ENCODE assay signal across 24 cellular contexts in genomic region chr4:74400395-74400794, GRCh38. TPM values are rescaled to one million over a fixed set of nuclear protein-coding genes. Genes with fewer than 3 reads are reported as not detected.
"Had no signal": no experiment of that assay in that cellular context is flagged by ENCODE, and none has a peak within 500 bp of the region (broad histone marks: within the 10 kb centered on the region; RNA-seq: fewer than 3 reads in every experiment).

No MANE protein-coding gene starts in this region.

- DNase-seq: activated CD4-positive, alpha-beta T cell treated with anti-CD3 and anti-CD28 coated beads, Interleukin-2, amount 50 U/mL, for 1 hour; activated CD4-positive, CD25-positive, alpha-beta regulatory T cell treated with anti-CD3 and anti-CD28 coated beads, Interleukin-2, amount 50 U/mL, for 72 hours; activated CD8-positive, alpha-beta memory T cell treated with anti-CD3 and anti-CD28 coated beads for 24 hours; activated CD8-positive, alpha-beta memory T cell treated with anti-CD3 and anti-CD28 coated beads, Interleukin-2, amount 50 U/mL, for 48 hours; activated effector memory CD4-positive, alpha-beta T cell treated with Interleukin-2 at 50 U/mL for 16 hours; activated naive CD4-positive, alpha-beta T cell treated with anti-CD3 and anti-CD28 coated beads, Interleukin-2, amount 50 U/mL, for 16 hours; activated T-cell treated with anti-CD3 and anti-CD28 coated beads, Interleukin-2, amount 50 U/mL, for 48 hours; adrenal gland; effector CD4-positive, alpha-beta T cell; gastrocnemius medialis; head of caudate nucleus; left lung; midbrain; nucleus accumbens; stimulated activated CD4-positive, alpha-beta T cell treated with anti-CD3 and anti-CD28 coated beads, Interleukin-2, amount 100 ng/mL, for 24 hours; stimulated activated naive CD4-positive, alpha-beta T cell treated with Interleukin-2 at 50 U/mL for 16 hours; tibial artery; uterus had no signal

- H3K9me3 Mint-ChIP-seq: nephron had no signal

- H3K27ac Mint-ChIP-seq: nephron, progenitor cell of endocrine pancreas had no signal

- H3K27ac ChIP-seq: adrenal gland, breast epithelium, gastrocnemius medialis, left lung, right atrium auricular region, tibial artery, uterus had no signal

- H3K36me3 ChIP-seq: adrenal gland, breast epithelium, gastrocnemius medialis, left lung, right atrium auricular region, tibial artery, uterus had no signal

- H3K27me3 Mint-ChIP-seq: progenitor cell of endocrine pancreas had no signal

- FAIRE-seq: astrocyte had no signal

- H3K4me1 ChIP-seq: adrenal gland, breast epithelium, gastrocnemius medialis, left lung, right atrium auricular region, tibial artery, uterus had no signal

- ATAC-seq: gastrocnemius medialis, left lung had no signal

- H3K27me3 ChIP-seq: adrenal gland, breast epithelium, gastrocnemius medialis, left lung, right atrium auricular region, tibial artery, uterus had no signal

- H3K4me3 ChIP-seq: adrenal gland, breast epithelium, gastrocnemius medialis, left lung, right atrium auricular region, tibial artery, uterus had no signal

- H3K4me3 Mint-ChIP-seq: nephron had no signal

- H3K9me3 ChIP-seq: adrenal gland, breast epithelium, gastrocnemius medialis, left lung, right atrium auricular region, tibial artery, uterus had no signal

RNA-seq across cellular contexts. Expression of gene EREG, which starts 35.5 kb away (rescaled TPM):
- total RNA-seq: lung microvascular endothelial cell, progenitor cell of endocrine pancreas had no signal
